ENCODE assay signal across 31 cellular contexts in the genomic region with DNA sequence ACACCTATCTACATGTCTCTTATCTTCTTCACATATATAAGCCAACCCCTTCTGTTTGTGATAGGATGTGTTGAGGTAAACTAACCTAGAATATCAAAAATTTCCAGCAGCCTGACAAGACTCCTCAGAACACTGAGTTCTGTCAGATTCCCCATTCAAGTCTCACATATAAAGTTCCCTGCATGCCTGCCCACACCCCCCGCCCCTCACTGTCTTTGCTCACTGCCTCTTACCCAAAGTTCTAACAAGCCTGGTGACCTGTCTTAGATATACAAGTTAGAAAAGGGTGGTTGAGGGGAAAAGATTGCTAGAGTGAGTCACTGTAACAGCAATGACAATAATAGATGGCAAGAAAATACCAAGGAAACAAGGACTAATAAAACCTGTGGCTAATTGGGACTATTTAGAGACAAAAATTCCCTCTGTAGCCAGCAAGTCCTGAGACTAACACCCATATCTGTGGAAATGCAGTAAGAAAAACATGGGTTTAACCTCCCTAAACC. TPM values are rescaled to one million over a fixed set of nuclear protein-coding genes. Genes with fewer than 3 reads are reported as not detected.
DNase-seq lines count a peak whose midpoint lies in the region; ATAC-seq, FAIRE-seq and TF ChIP-seq lines count a peak whose summit lies in the region.
"Had no signal": no experiment of that assay in that cellular context is flagged by ENCODE, and none has a peak within 500 bp of the region (broad histone marks: within the 10 kb centered on the region; RNA-seq: fewer than 3 reads in every experiment).

No MANE protein-coding gene starts in this region.

- no peak for TF ChIP-seq RAD21 in HepG2 (CRISPR knock-in tag; IDR thresholded peaks at IDR 0.05)

- no peaks in the 10 kb centered on the region for H3K36me3 ChIP-seq in HepG2 (replicated peaks in 1 of 2; ENCODE audit: control insufficient read depth in 1 of 2, insufficient read depth in 2 of 2, low read length in 2 of 2)
- H3K36me3 ChIP-seq in right lobe of liver = no peaks in the 10 kb centered on the region
- no peaks in the 10 kb centered on the region; the same call in 1 of the 2 replicates for H3K36me3 ChIP-seq in MG63
- H3K36me3 ChIP-seq: brain microvascular endothelial cell, gastroesophageal sphincter, suprapubic skin had no signal

- H3K4me3 Mint-ChIP-seq in progenitor cell of endocrine pancreas (ENCODE audit: low read depth) (no peak overlapping the region), T-cell (no peak overlapping the region)
- H3K4me3 Mint-ChIP-seq: B cell; CD4-positive, alpha-beta memory T cell; natural killer cell treated with Interleukin-12 subunit alpha and Interleukin-12 subunit beta and Interleukin-15 and Interleukin-18, amount 100 ng/mL, for 72 hours; T-helper 17 cell had no signal

- FAIRE-seq in HepG2 (lab: Jason Lieb, UNC) = no peak
- FAIRE-seq: endothelial cell of umbilical vein, GM12878, H54, TTC549 had no signal

- H3K4me2 ChIP-seq in HepG2 (ENCODE audit: low read depth, low read length) = no peak overlapping the region
- H3K4me2 ChIP-seq: KMS-11 had no signal

- intact Hi-C loops in HepG2 (cut with micrococcal nuclease; ENCODE audit: unreplicated experiment) = no loop called here
- intact Hi-C loops in right lobe of liver (cut with DNase I) = no loop called here

- H3K9me3 ChIP-seq in HepG2 (ENCODE audit: low read length) = no peaks in the 10 kb centered on the region
- H3K9me3 ChIP-seq in right lobe of liver = no peaks in the 10 kb centered on the region
- no peaks in the 10 kb centered on the region for H3K9me3 ChIP-seq in MG63
- H3K9me3 ChIP-seq: gastroesophageal sphincter, mucosa of descending colon, suprapubic skin had no signal

- no peak overlapping the region for H3K27ac Mint-ChIP-seq in progenitor cell of endocrine pancreas
- no peak overlapping the region for H3K27ac Mint-ChIP-seq in T-cell
- H3K27ac Mint-ChIP-seq: B cell; natural killer cell treated with Interleukin-12 subunit alpha and Interleukin-12 subunit beta and Interleukin-15 and Interleukin-18, amount 100 ng/mL, for 72 hours; T-helper 17 cell had no signal

- no peak for TF ChIP-seq EP300 in HepG2 (IDR thresholded peaks at IDR 0.05; ENCODE audit: low read depth in 2 of 2, low read length in 2 of 2)
- no peak for TF ChIP-seq EP300 in HepG2 (CRISPR knock-in tag; IDR thresholded peaks at IDR 0.05; ENCODE audit: borderline replicate concordance)

- WGBS in HepG2 (ENCODE audit: low lambda C conversion rate) = 65% methylated on average over 1 of the region's 1 CpG
- 86% methylated on average over 1 of the region's 1 CpG for WGBS in right lobe of liver (ENCODE audit: insufficient coverage, low coverage, low lambda C conversion rate, missing lambda C conversion rate)

- ATAC-seq in HepG2 = peak; percentile 40
- ATAC-seq in right lobe of liver = no peak
- ATAC-seq in T-cell (replicated peaks in 1 of 4) = no peak
- ATAC-seq: activated CD4-positive, CD25-positive, alpha-beta regulatory T cell treated with anti-CD3 and anti-CD28 coated beads, Interleukin-2, amount 50 U/mL, for 24 hours; gastroesophageal sphincter; GM12878; mucosa of descending colon; natural killer cell treated with Interleukin-12 subunit alpha and Interleukin-12 subunit beta and Interleukin-15 and Interleukin-18, amount 100 ng/mL, for 72 hours; T-helper 17 cell had no signal

- DNase-seq in HepG2 (ENCODE audit: low spot score) (no peak), right lobe of liver (no peak), NB4 (ENCODE audit: low read depth) (peak; percentile 45), epithelial cell of esophagus (ENCODE audit: low read depth) (peak; percentile 12), MG63 (no peak), NCI-H1092 (lab: John Stamatoyannopoulos, UW) (no peak), progenitor cell of endocrine pancreas (ENCODE audit: low spot score, unreplicated experiment) (no peak), T-cell (no peak)
- DNase-seq: activated CD4-positive, alpha-beta T cell treated with anti-CD3 and anti-CD28 coated beads, Interleukin-2, amount 50 U/mL, for 4 hours; activated T-cell treated with anti-CD3 and anti-CD28 coated beads, Interleukin-2, amount 50 U/mL, for 48 hours; brain microvascular endothelial cell; CD4-positive, alpha-beta memory T cell; DMS 273 treated with DMSO at 0.1 percent for 48 hours; mucosa of descending colon; NCI-H2107; NCI-H345; RPMI8226; stimulated activated naive CD4-positive, alpha-beta T cell; T-helper 17 cell had no signal

- TF ChIP-seq CTCF in HepG2 (CRISPR knock-in tag; IDR thresholded peaks at IDR 0.05) = no peak
- TF ChIP-seq CTCF in right lobe of liver (IDR thresholded peaks at IDR 0.05) = no peak
- no peak for TF ChIP-seq CTCF in NB4 (IDR thresholded peaks at IDR 0.05; ENCODE audit: low read depth, low read length)
- TF ChIP-seq CTCF in epithelial cell of esophagus (IDR thresholded peaks at IDR 0.05; ENCODE audit: insufficient read depth, low read depth, low read length, missing control alignments) = no peak
- TF ChIP-seq CTCF in progenitor cell of endocrine pancreas (IDR thresholded peaks at IDR 0.05; ENCODE audit: unreplicated experiment) = no peak

- in situ Hi-C loops in HepG2 (cut with HindIII; ENCODE audit: extremely low pct_ligation_motif_present, low pct_unique_long_range_greater_than_20kb) = no loop called here

- H3K4me1 ChIP-seq in HepG2 (ENCODE audit: insufficient read depth, low read length) (no peaks in the 10 kb centered on the region; the same call in 1 of the 2 replicates), right lobe of liver (no peaks in the 10 kb centered on the region)
- H3K4me1 ChIP-seq: gastroesophageal sphincter had no signal

- H3K79me2 ChIP-seq in HepG2 (ENCODE audit: insufficient read depth, low read length) = no peaks in the 10 kb centered on the region

- no TSS peak for BruUV-seq in HepG2 (replicated peaks; lab: Mats Ljungman, UMichigan)

- CTCF ChIA-PET in HepG2 (lab: Yijun Ruan, JAX; ENCODE audit: low intra/inter-chr PET ratio, low total read pairs) (no interaction called here), T-cell (lab: Charles Lee) (no interaction called here)

- no peaks in the 10 kb centered on the region for H4K20me1 ChIP-seq in HepG2 (ENCODE audit: insufficient read depth, low read length)

- peaks cover 4% of the 10 kb centered on the region for H3K4me1 Mint-ChIP-seq in progenitor cell of endocrine pancreas (ENCODE audit: low read depth)
- no peaks in the 10 kb centered on the region for H3K4me1 Mint-ChIP-seq in T-cell
- H3K4me1 Mint-ChIP-seq: B cell; CD4-positive, alpha-beta memory T cell; T-helper 17 cell had no signal

- H3K9ac ChIP-seq in HepG2 (ENCODE audit: insufficient read depth, low read depth, low read length) = no peak overlapping the region
- H3K9ac ChIP-seq: KMS-11 had no signal

- H3K9me3 Mint-ChIP-seq in progenitor cell of endocrine pancreas (ENCODE audit: low read depth) (peaks cover 14% of the 10 kb centered on the region), T-cell (peaks cover 4 to 12% (median 11%) of the 10 kb centered on the region in 3 donors)
- H3K9me3 Mint-ChIP-seq: natural killer cell treated with Interleukin-12 subunit alpha and Interleukin-12 subunit beta and Interleukin-15 and Interleukin-18, amount 100 ng/mL, for 72 hours had no signal

- TF ChIP-seq POLR2A in HepG2 (IDR thresholded peaks at IDR 0.05; ENCODE audit: insufficient read depth in 1 of 2, low read depth in 2 of 2, low read length in 2 of 2) (no peak), right lobe of liver (IDR thresholded peaks at IDR 0.05) (no peak), NB4 (IDR thresholded peaks at IDR 0.05; ENCODE audit: extremely low read depth, insufficient read length) (no peak)

- H3K27me3 ChIP-seq in HepG2 (ENCODE audit: control insufficient read depth in 1 of 2, insufficient read depth in 2 of 2, low read length in 2 of 2) (no peaks in the 10 kb centered on the region), right lobe of liver (no peaks in the 10 kb centered on the region), MG63 (no peaks in the 10 kb centered on the region)
- H3K27me3 ChIP-seq: brain microvascular endothelial cell had no signal

- H3K4me3 ChIP-seq in HepG2 (replicated peaks in 1 of 3; ENCODE audit: insufficient read depth in 1 of 3, low read depth in 2 of 3, low read length in 3 of 3) = no peak overlapping the region
- H3K4me3 ChIP-seq in right lobe of liver = no peak overlapping the region
- no peak overlapping the region for H3K4me3 ChIP-seq in NB4 (ENCODE audit: low read depth, low read length)
- H3K4me3 ChIP-seq in epithelial cell of esophagus (ENCODE audit: low read length) = no peak overlapping the region
- H3K4me3 ChIP-seq in MG63 = no peak overlapping the region
- H3K4me3 ChIP-seq: gastroesophageal sphincter, GM12878, lung, mucosa of descending colon, suprapubic skin had no signal

- POLR2A ChIA-PET in HepG2 (lab: Yijun Ruan, JAX) (no interaction called here), T-cell (lab: Charles Lee) (no interaction called here)

- no peak overlapping the region for H3K27ac ChIP-seq in HepG2 (ENCODE audit: extremely low read length, insufficient read depth, low read length)
- H3K27ac ChIP-seq in right lobe of liver = no peak overlapping the region
- H3K27ac ChIP-seq: brain microvascular endothelial cell, gastroesophageal sphincter, HL-60, KMS-11, suprapubic skin had no signal

- H3K36me3 Mint-ChIP-seq in progenitor cell of endocrine pancreas (ENCODE audit: insufficient read depth) (peaks cover 14% of the 10 kb centered on the region), T-cell (peaks cover 6% of the 10 kb centered on the region)
- H3K36me3 Mint-ChIP-seq: CD4-positive, alpha-beta memory T cell had no signal

- H3K27me3 Mint-ChIP-seq in progenitor cell of endocrine pancreas = peaks cover 3% of the 10 kb centered on the region
- peaks cover 15 to 16% of the 10 kb centered on the region in 2 donors for H3K27me3 Mint-ChIP-seq in T-cell

- no peak overlapping the region for H2AFZ ChIP-seq in HepG2 (ENCODE audit: low read length)

RNA-seq across cellular contexts. Expression of gene FBXO22, which starts 40.1 kb away (rescaled TPM):
- total RNA-seq in HepG2 (2016; rRNA removed; fragmentation: Illumina TruSeq; extraction: Trizol) (112 and 179 TPM in 2 replicates), right lobe of liver (10 to 100 TPM; 17.3 to 26.6 (median 20.0) TPM), progenitor cell of endocrine pancreas (42.9 and 43.6 TPM in 2 replicates), T-cell (10 to 100 TPM in 4 of 5 donors, 1 to 10 TPM in 1; 9.9 to 26.1 (median 23.7) TPM)
- 21.5 and 24.9 TPM in 2 replicates for total RNA-seq in HepG2 (2016; cell fraction: cytosol; rRNA removed; fragmentation: Illumina TruSeq; extraction: Trizol; ENCODE audit: low read depth)
- total RNA-seq in HepG2 (2016; cell fraction: insoluble cytoplasmic fraction; rRNA removed; fragmentation: Illumina TruSeq; extraction: Trizol) = 120 and 197 TPM in 2 replicates
- 48.5 and 56.0 TPM in 2 replicates for total RNA-seq in HepG2 (2016; cell fraction: membrane; rRNA removed; fragmentation: Illumina TruSeq; extraction: Trizol)
- 74.1 and 87.3 TPM in 2 replicates for total RNA-seq in HepG2 (2016; cell fraction: nucleus; rRNA removed; fragmentation: Illumina TruSeq; extraction: Trizol)
- 42.5 and 45.7 TPM in 2 replicates for polyA plus RNA-seq in HepG2 (2011; rRNA removed)
- polyA plus RNA-seq in HepG2 (2011; cell fraction: cytosol; rRNA removed) = 29.7 and 36.0 TPM in 2 replicates
- polyA plus RNA-seq in HepG2 (2011; cell fraction: nucleus; rRNA removed) = 27.8 and 32.3 TPM in 2 replicates
- polyA plus RNA-seq in HepG2 (2012) = 49.1 and 62.3 TPM in 2 replicates
- 22.4 and 27.7 TPM in 2 replicates for polyA plus RNA-seq in HepG2 (2016; cell fraction: cytosol; fragmentation: Illumina TruSeq; extraction: Trizol; ENCODE audit: low read depth)
- 149 and 155 TPM in 2 replicates for polyA plus RNA-seq in HepG2 (2016; cell fraction: insoluble cytoplasmic fraction; fragmentation: Illumina TruSeq; extraction: Trizol; ENCODE audit: low read depth)
- polyA plus RNA-seq in HepG2 (2016; cell fraction: membrane; fragmentation: Illumina TruSeq; extraction: Trizol; ENCODE audit: low read depth) = 36.1 and 39.4 TPM in 2 replicates
- 78.1 and 88.1 TPM in 2 replicates for polyA plus RNA-seq in HepG2 (2016; cell fraction: nucleus; fragmentation: Illumina TruSeq; extraction: Trizol; ENCODE audit: insufficient read depth, low read depth)
- polyA minus RNA-seq in HepG2 (2011; rRNA and poly(A)+ RNA removed; ENCODE audit: low replicate concordance) = 79.9 and 90.6 TPM in 2 replicates
- polyA minus RNA-seq in HepG2 (2011; cell fraction: cytosol; rRNA and poly(A)+ RNA removed) = 46.8 and 48.9 TPM in 2 replicates
- 61.4 and 66.2 TPM in 2 replicates for polyA minus RNA-seq in HepG2 (2011; cell fraction: nucleus; rRNA and poly(A)+ RNA removed)
- 51.6 and 74.1 TPM in 2 replicates for total RNA-seq in MG63 (2014; rRNA removed; shearing (Covaris generic); ENCODE audit: low replicate concordance)

Comparison
In these comparisons a context has a peak if more than half of its experiments do, and no peak if none do; other contexts are left out.
1. DNase-seq: peak in NB4 (single experiment) and epithelial cell of esophagus (single experiment); none in HepG2 (single experiment), right lobe of liver (0 of 3), MG63 (single experiment), NCI-H1092 (single experiment), progenitor cell of endocrine pancreas (single experiment) and T-cell (0 of 34).